In the genomic region with DNA sequence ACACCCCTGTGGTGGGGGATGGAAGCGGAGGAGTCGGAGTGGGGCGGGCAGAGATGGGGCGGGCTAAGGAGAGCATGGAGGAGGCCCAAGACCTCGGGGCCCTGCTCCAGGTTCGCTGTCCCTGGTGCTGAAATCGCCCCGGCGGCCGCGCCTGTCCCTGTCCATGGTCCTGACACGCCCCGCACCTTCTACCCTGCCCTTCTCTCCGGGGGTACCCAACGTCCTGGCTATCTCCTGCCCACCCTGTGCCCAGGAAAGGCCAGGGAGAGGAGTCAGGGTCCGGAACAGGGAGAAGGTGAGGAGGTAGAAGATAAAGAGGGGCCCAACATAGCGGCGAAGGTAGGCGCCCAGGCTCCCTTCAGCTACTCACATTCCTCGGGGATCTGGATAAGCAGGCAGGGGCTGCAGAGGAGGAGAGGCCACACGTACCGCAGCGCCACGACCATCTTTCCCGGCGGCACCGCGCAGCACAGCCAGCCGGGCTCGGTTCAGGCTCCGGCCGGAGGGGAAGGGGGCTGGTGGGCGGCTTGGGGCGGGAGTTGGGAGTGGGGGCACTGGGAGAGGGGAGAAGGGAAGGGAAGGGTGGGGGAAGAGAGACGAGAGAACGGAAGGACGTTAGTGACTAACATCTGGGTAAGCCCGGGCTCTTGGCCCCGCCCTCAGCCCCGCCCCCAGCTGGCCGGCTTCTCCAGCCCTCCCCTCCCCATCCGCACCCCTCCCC, we compare ENCODE assay signal across 1 cellular context.
A peak's percentile ranks its signal among the peaks of the same experiment; 100 is the strongest.
TF ChIP-seq lines count a peak whose summit lies in the region.

No MANE protein-coding gene starts in this region.

TF ChIP-seq in HepG2, 621 proteins besides CTCF, POLR2A, EP300 and RAD21 (continued from another document and continues in another):
- peak; percentile 97 for TF ChIP-seq ZNF276 (CRISPR knock-in tag; IDR thresholded peaks at IDR 0.05; ENCODE audit: low read depth)
- no peak for TF ChIP-seq ATF1 (CRISPR knock-in tag; IDR thresholded peaks at IDR 0.05)
- TF ChIP-seq FIP1L1 (IDR thresholded peaks at IDR 0.05; ENCODE audit: borderline replicate concordance, insufficient read depth, low read depth, low read length), result no peak
- TF ChIP-seq RFXAP (CRISPR knock-in tag; IDR thresholded peaks at IDR 0.05; ENCODE audit: borderline replicate concordance), result peak; percentile 98
- peak; percentile 100 for TF ChIP-seq HBP1 (CRISPR knock-in tag; IDR thresholded peaks at IDR 0.05; ENCODE audit: low read depth)
- peak; percentile 20 for TF ChIP-seq ZNF496 (CRISPR knock-in tag; IDR thresholded peaks at IDR 0.05; ENCODE audit: insufficient replicate concordance)
- peak; percentile 100 for TF ChIP-seq ZNF563 (CRISPR knock-in tag; IDR thresholded peaks at IDR 0.05)
- TF ChIP-seq MTA3 (CRISPR knock-in tag; IDR thresholded peaks at IDR 0.05), result peak; percentile 95
- no peak for TF ChIP-seq CCAR2 (optimal IDR thresholded peaks at IDR 0.05; ENCODE audit: low read depth, low read length)
- TF ChIP-seq HOXA3 (CRISPR knock-in tag; IDR thresholded peaks at IDR 0.05), result peak; percentile 95
- peak; percentile 100 for TF ChIP-seq ZNF138 (CRISPR knock-in tag; IDR thresholded peaks at IDR 0.05; ENCODE audit: low read depth)
- TF ChIP-seq, protein P1, sequence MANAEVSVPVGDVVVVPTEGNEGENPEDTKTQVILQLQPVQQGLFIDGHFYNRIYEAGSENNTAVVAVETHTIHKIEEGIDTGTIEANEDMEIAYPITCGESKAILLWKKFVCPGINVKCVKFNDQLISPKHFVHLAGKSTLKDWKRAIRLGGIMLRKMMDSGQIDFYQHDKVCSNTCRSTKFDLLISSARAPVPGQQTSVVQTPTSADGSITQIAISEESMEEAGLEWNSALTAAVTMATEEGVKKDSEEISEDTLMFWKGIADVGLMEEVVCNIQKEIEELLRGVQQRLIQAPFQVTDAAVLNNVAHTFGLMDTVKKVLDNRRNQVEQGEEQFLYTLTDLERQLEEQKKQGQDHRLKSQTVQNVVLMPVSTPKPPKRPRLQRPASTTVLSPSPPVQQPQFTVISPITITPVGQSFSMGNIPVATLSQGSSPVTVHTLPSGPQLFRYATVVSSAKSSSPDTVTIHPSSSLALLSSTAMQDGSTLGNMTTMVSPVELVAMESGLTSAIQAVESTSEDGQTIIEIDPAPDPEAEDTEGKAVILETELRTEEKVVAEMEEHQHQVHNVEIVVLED (CRISPR knock-in tag; IDR thresholded peaks at IDR 0.05; ENCODE audit: borderline replicate concordance), result 0 out of 2 replicates have a peak, but pooled peaks have one; percentile 35
- TF ChIP-seq GTF2F1 (IDR thresholded peaks at IDR 0.05; ENCODE audit: low read length), result no peak
- peak; percentile 97; the same call in 1 of the 2 replicates for TF ChIP-seq ZNF724P (CRISPR knock-in tag; IDR thresholded peaks at IDR 0.05; ENCODE audit: borderline replicate concordance)
- TF ChIP-seq ZMYM4 (CRISPR knock-in tag; IDR thresholded peaks at IDR 0.05), result peak; percentile 94
- no peak for TF ChIP-seq FOXA1 (IDR thresholded peaks at IDR 0.05)
- TF ChIP-seq FOXA1 (CRISPR knock-in tag; IDR thresholded peaks at IDR 0.05), result peak; percentile 61; the same call in 1 of the 2 replicates
- TF ChIP-seq, protein P2, sequence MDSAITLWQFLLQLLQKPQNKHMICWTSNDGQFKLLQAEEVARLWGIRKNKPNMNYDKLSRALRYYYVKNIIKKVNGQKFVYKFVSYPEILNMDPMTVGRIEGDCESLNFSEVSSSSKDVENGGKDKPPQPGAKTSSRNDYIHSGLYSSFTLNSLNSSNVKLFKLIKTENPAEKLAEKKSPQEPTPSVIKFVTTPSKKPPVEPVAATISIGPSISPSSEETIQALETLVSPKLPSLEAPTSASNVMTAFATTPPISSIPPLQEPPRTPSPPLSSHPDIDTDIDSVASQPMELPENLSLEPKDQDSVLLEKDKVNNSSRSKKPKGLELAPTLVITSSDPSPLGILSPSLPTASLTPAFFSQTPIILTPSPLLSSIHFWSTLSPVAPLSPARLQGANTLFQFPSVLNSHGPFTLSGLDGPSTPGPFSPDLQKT (CRISPR knock-in tag; IDR thresholded peaks at IDR 0.05; ENCODE audit: borderline replicate concordance), result peak; percentile 98; the same call in 1 of the 2 replicates
- TF ChIP-seq ZNF468 (CRISPR knock-in tag; IDR thresholded peaks at IDR 0.05), result peak; percentile 99
- TF ChIP-seq, protein P3, sequence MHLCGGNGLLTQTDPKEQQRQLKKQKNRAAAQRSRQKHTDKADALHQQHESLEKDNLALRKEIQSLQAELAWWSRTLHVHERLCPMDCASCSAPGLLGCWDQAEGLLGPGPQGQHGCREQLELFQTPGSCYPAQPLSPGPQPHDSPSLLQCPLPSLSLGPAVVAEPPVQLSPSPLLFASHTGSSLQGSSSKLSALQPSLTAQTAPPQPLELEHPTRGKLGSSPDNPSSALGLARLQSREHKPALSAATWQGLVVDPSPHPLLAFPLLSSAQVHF (CRISPR knock-in tag; IDR thresholded peaks at IDR 0.05), result peak; percentile 98
- TF ChIP-seq PHF21A (CRISPR knock-in tag; IDR thresholded peaks at IDR 0.05), result peak; percentile 63
- TF ChIP-seq CCDC6 (CRISPR knock-in tag; IDR thresholded peaks at IDR 0.05), result peak; percentile 100
- TF ChIP-seq, protein P4, sequence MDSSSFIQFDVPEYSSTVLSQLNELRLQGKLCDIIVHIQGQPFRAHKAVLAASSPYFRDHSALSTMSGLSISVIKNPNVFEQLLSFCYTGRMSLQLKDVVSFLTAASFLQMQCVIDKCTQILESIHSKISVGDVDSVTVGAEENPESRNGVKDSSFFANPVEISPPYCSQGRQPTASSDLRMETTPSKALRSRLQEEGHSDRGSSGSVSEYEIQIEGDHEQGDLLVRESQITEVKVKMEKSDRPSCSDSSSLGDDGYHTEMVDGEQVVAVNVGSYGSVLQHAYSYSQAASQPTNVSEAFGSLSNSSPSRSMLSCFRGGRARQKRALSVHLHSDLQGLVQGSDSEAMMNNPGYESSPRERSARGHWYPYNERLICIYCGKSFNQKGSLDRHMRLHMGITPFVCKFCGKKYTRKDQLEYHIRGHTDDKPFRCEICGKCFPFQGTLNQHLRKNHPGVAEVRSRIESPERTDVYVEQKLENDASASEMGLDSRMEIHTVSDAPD (CRISPR knock-in tag; IDR thresholded peaks at IDR 0.05), result peak; percentile 70
- TF ChIP-seq KAT8 (CRISPR knock-in tag; IDR thresholded peaks at IDR 0.05), result peak; percentile 94
- TF ChIP-seq ZHX2 (IDR thresholded peaks at IDR 0.05; ENCODE audit: low read depth), result no peak
- TF ChIP-seq ZHX2 (CRISPR knock-in tag; IDR thresholded peaks at IDR 0.05; ENCODE audit: borderline replicate concordance), result peak; percentile 100
- peak; percentile 99 for TF ChIP-seq ATF7-NPFF (CRISPR knock-in tag; IDR thresholded peaks at IDR 0.05; ENCODE audit: low read depth)
- TF ChIP-seq NFKB2 (CRISPR knock-in tag; IDR thresholded peaks at IDR 0.05; ENCODE audit: borderline replicate concordance), result peak; percentile 100
- peak; percentile 90 for TF ChIP-seq ZBTB21 (CRISPR knock-in tag; IDR thresholded peaks at IDR 0.05)
- TF ChIP-seq ZC3H4 (CRISPR knock-in tag; IDR thresholded peaks at IDR 0.05; ENCODE audit: borderline replicate concordance), result peak; percentile 96; the same call in 1 of the 2 replicates
- TF ChIP-seq, protein P5, sequence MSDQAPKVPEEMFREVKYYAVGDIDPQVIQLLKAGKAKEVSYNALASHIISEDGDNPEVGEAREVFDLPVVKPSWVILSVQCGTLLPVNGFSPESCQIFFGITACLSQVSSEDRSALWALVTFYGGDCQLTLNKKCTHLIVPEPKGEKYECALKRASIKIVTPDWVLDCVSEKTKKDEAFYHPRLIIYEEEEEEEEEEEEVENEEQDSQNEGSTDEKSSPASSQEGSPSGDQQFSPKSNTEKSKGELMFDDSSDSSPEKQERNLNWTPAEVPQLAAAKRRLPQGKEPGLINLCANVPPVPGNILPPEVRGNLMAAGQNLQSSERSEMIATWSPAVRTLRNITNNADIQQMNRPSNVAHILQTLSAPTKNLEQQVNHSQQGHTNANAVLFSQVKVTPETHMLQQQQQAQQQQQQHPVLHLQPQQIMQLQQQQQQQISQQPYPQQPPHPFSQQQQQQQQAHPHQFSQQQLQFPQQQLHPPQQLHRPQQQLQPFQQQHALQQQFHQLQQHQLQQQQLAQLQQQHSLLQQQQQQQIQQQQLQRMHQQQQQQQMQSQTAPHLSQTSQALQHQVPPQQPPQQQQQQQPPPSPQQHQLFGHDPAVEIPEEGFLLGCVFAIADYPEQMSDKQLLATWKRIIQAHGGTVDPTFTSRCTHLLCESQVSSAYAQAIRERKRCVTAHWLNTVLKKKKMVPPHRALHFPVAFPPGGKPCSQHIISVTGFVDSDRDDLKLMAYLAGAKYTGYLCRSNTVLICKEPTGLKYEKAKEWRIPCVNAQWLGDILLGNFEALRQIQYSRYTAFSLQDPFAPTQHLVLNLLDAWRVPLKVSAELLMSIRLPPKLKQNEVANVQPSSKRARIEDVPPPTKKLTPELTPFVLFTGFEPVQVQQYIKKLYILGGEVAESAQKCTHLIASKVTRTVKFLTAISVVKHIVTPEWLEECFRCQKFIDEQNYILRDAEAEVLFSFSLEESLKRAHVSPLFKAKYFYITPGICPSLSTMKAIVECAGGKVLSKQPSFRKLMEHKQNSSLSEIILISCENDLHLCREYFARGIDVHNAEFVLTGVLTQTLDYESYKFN (CRISPR knock-in tag; conservative IDR thresholded peaks at IDR 0.05), result peak; percentile 64
- TF ChIP-seq FOXK1 (CRISPR knock-in tag; IDR thresholded peaks at IDR 0.05; ENCODE audit: borderline replicate concordance, low read depth), result peak; percentile 99; the same call in 1 of the 2 replicates
- TF ChIP-seq ZNF235 (CRISPR knock-in tag; IDR thresholded peaks at IDR 0.05; ENCODE audit: borderline replicate concordance), result peak; percentile 100
- peak; percentile 94 for TF ChIP-seq NCOA2 (CRISPR knock-in tag; IDR thresholded peaks at IDR 0.05)
- TF ChIP-seq RFXANK (CRISPR knock-in tag; IDR thresholded peaks at IDR 0.05), result peak; percentile 97
- TF ChIP-seq NR1H2 (CRISPR knock-in tag; IDR thresholded peaks at IDR 0.05; ENCODE audit: borderline replicate concordance, low read depth), result peak; percentile 98
- TF ChIP-seq ZNF883 (CRISPR knock-in tag; IDR thresholded peaks at IDR 0.05; ENCODE audit: not compliant biosample characterization), result peak; percentile 100
- peak; percentile 99 for TF ChIP-seq ZNF331 (CRISPR knock-in tag; IDR thresholded peaks at IDR 0.05)
- no peak for TF ChIP-seq PCBP1 (IDR thresholded peaks at IDR 0.05; ENCODE audit: borderline replicate concordance, low read depth, low read length)
- TF ChIP-seq SAP130 (CRISPR knock-in tag; IDR thresholded peaks at IDR 0.05; ENCODE audit: low read depth), result peak; percentile 98
- TF ChIP-seq MTF2 (CRISPR knock-in tag; IDR thresholded peaks at IDR 0.05; ENCODE audit: borderline replicate concordance), result peak; percentile 95
- TF ChIP-seq TAF1 (CRISPR knock-in tag; IDR thresholded peaks at IDR 0.05), result peak; percentile 85
